Comparison of ENCODE assay signal across 16 cellular contexts in the genomic region with DNA sequence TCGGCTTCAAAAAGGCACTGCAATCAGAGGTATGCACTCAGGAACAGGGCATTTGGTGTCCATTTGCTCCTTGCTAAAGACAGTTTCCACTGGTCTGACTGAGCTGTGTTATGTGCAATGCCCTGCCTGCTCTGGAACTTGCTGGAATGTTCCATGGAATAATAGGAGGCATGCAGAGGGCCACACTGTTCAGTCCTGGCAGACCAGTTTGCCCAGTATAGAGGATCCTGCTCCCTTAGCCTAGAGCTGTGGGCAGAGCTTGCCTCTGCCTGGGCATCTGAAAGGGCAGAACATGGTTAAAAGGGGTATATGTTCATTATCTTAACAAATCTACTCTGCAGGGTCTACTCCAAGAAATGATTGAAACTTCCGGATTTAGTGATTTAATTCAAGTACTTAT.
"Had no signal": no experiment of that assay in that cellular context is flagged by ENCODE, and none has a peak within 500 bp of the region (broad histone marks: within the 10 kb centered on the region; RNA-seq: fewer than 3 reads in every experiment).

No MANE protein-coding gene starts in this region.

- H3K27ac ChIP-seq: psoas muscle, right lobe of liver, upper lobe of right lung had no signal

- H3K36me3 Mint-ChIP-seq: activated naive CD8-positive, alpha-beta T cell treated with anti-CD3 and anti-CD28 coated beads, Interleukin-2, amount 10 ng/mL, durations not matched to agents 7 days and 5 days; brain; immature natural killer cell had no signal

- H3K36me3 ChIP-seq: right lobe of liver, upper lobe of right lung had no signal

- H3K27ac Mint-ChIP-seq: activated B cell treated with CpG ODN at 0.5 μM for 24 hours; activated CD4-positive, alpha-beta T cell treated with anti-CD3 and anti-CD28 coated beads, Interleukin-2, amount 10 ng/mL, durations not matched to agents 24 days and 14 days; activated naive CD8-positive, alpha-beta T cell treated with anti-CD3 and anti-CD28 coated beads, Interleukin-2, amount 10 ng/mL, durations not matched to agents 7 days and 5 days; brain; immature natural killer cell; stimulated activated naive CD8-positive, alpha-beta T cell treated with anti-CD3 and anti-CD28 coated beads, Interleukin-15, amount 100 ng/mL, for 72 hours had no signal

- H3K4me1 Mint-ChIP-seq: activated B cell treated with CpG ODN at 0.5 μM for 24 hours; activated CD4-positive, alpha-beta T cell treated with anti-CD3 and anti-CD28 coated beads, Interleukin-2, amount 10 ng/mL, durations not matched to agents 24 days and 14 days; activated naive CD8-positive, alpha-beta T cell treated with anti-CD3 and anti-CD28 coated beads, Interleukin-2, amount 10 ng/mL, durations not matched to agents 7 days and 5 days; brain; central memory CD8-positive, alpha-beta T cell; immature natural killer cell; stimulated activated naive CD8-positive, alpha-beta T cell treated with anti-CD3 and anti-CD28 coated beads, Interleukin-15, amount 100 ng/mL, for 72 hours had no signal

- H3K9me3 ChIP-seq: psoas muscle, right lobe of liver, upper lobe of right lung had no signal

- H3K27me3 Mint-ChIP-seq: activated B cell treated with CpG ODN at 0.5 μM for 24 hours; activated CD4-positive, alpha-beta T cell treated with anti-CD3 and anti-CD28 coated beads, Interleukin-2, amount 10 ng/mL, durations not matched to agents 24 days and 14 days; activated naive CD8-positive, alpha-beta T cell treated with anti-CD3 and anti-CD28 coated beads, Interleukin-2, amount 10 ng/mL, durations not matched to agents 7 days and 5 days; central memory CD8-positive, alpha-beta T cell; stimulated activated naive CD8-positive, alpha-beta T cell treated with anti-CD3 and anti-CD28 coated beads, Interleukin-15, amount 100 ng/mL, for 72 hours had no signal

- H3K9me3 Mint-ChIP-seq: activated B cell treated with CpG ODN at 0.5 μM for 24 hours; activated CD4-positive, alpha-beta T cell treated with anti-CD3 and anti-CD28 coated beads, Interleukin-2, amount 10 ng/mL, durations not matched to agents 24 days and 14 days; activated naive CD8-positive, alpha-beta T cell treated with anti-CD3 and anti-CD28 coated beads, Interleukin-2, amount 10 ng/mL, durations not matched to agents 7 days and 5 days; central memory CD8-positive, alpha-beta T cell; immature natural killer cell; stimulated activated naive CD8-positive, alpha-beta T cell treated with anti-CD3 and anti-CD28 coated beads, Interleukin-15, amount 100 ng/mL, for 72 hours had no signal

- H3K27me3 ChIP-seq: right lobe of liver, upper lobe of right lung had no signal

- H3K4me3 Mint-ChIP-seq: activated B cell treated with CpG ODN at 0.5 μM for 24 hours; activated CD4-positive, alpha-beta T cell treated with anti-CD3 and anti-CD28 coated beads, Interleukin-2, amount 10 ng/mL, durations not matched to agents 24 days and 14 days; activated naive CD8-positive, alpha-beta T cell treated with anti-CD3 and anti-CD28 coated beads, Interleukin-2, amount 10 ng/mL, durations not matched to agents 7 days and 5 days; brain; central memory CD8-positive, alpha-beta T cell; immature natural killer cell; stimulated activated naive CD8-positive, alpha-beta T cell treated with anti-CD3 and anti-CD28 coated beads, Interleukin-15, amount 100 ng/mL, for 72 hours had no signal

- H3K4me1 ChIP-seq: psoas muscle, right lobe of liver, upper lobe of right lung had no signal

- ATAC-seq: psoas muscle; right lobe of liver; stimulated activated naive CD8-positive, alpha-beta T cell treated with anti-CD3 and anti-CD28 coated beads, Interleukin-15, amount 100 ng/mL, for 72 hours; upper lobe of right lung had no signal

- DNase-seq: activated B cell treated with CpG ODN at 0.5 μM for 24 hours; activated CD4-positive, alpha-beta T cell treated with anti-CD3 and anti-CD28 coated beads, Interleukin-2, amount 10 ng/mL, durations not matched to agents 24 days and 14 days; activated CD8-positive, alpha-beta memory T cell treated with anti-CD3 and anti-CD28 coated beads, Interleukin-2, amount 50 U/mL, for 48 hours; activated naive CD8-positive, alpha-beta T cell treated with anti-CD3 and anti-CD28 coated beads, Interleukin-2, amount 10 ng/mL, durations not matched to agents 7 days and 5 days; cortex of kidney; effector CD4-positive, alpha-beta T cell; head of caudate nucleus; immature natural killer cell; psoas muscle; right lobe of liver; stimulated activated CD4-positive, alpha-beta T cell treated with anti-CD3 and anti-CD28 coated beads, Interleukin-1b, Interleukin-23, amount 100 ng/mL, for 48 hours; stimulated activated naive CD8-positive, alpha-beta T cell treated with anti-CD3 and anti-CD28 coated beads, Interleukin-15, amount 100 ng/mL, for 72 hours; T-helper 2 cell; upper lobe of right lung had no signal

- H3K4me3 ChIP-seq: psoas muscle, right lobe of liver, upper lobe of right lung had no signal
